In the genomic region with DNA sequence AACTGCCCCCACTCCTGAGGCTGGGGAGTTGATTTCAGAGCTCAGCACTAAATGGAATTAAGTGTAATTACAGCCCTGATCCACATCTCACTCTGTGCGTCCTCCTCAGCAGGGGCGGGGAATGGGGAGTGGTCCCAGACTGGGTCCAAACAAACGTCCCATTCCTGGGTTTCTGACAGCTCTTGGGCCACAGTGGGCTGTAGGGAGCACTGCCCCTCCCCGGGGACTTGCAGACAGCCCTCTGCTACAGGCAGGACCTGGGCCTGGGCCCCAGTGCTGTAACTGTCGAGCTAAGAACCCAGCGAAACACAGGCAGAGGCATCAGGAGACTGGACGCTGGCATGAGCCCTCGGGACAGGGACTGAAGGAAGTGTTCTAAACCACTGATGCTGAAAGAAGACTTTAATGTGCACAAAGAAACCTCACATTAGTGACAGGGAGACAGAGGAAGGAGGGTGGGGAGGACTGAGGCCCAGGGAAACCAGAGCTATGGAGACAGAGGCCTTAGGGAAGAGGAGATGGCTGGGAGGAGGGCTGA, we compare ENCODE assay signal across 1 cellular context.
TF ChIP-seq lines count a peak whose summit lies in the region.

No MANE protein-coding gene starts in this region.

TF ChIP-seq in K562, 482 proteins besides CTCF, POLR2A, EP300 and RAD21:
- TF ChIP-seq NR2C2 (CRISPR knock-in tag; IDR thresholded peaks at IDR 0.05) (no peak), NR2C2 (tag; IDR thresholded peaks at IDR 0.05) (no peak), ETV6 (IDR thresholded peaks at IDR 0.05; ENCODE audit: borderline replicate concordance in 1 of 2, low read depth in 2 of 2, low read length in 1 of 2) (no peak), ETV6 (CRISPR knock-in tag; IDR thresholded peaks at IDR 0.05; ENCODE audit: borderline replicate concordance) (0 out of 2 replicates have a peak, but pooled peaks have one; percentile 45), ZNF766 (CRISPR knock-in tag; conservative IDR thresholded peaks at IDR 0.05) (peak; percentile 79), BRCA1 (IDR thresholded peaks at IDR 0.05) (no peak), BRCA1 (CRISPR knock-in tag; IDR thresholded peaks at IDR 0.05) (no peak), BRF1 (IDR thresholded peaks at IDR 0.05; ENCODE audit: borderline replicate concordance, extremely low read depth, insufficient read length) (no peak), ETS1 (conservative IDR thresholded peaks at IDR 0.05; ENCODE audit: control insufficient read depth, low read depth, low read length) (no peak), HMGN3 (IDR thresholded peaks at IDR 0.05; ENCODE audit: borderline replicate concordance, extremely low read depth, insufficient read length, low read depth, low read length) (peak; percentile 70), ZNF263 (CRISPR knock-in tag; IDR thresholded peaks at IDR 0.05; ENCODE audit: borderline replicate concordance) (peak; percentile 89), POLR2B (IDR thresholded peaks at IDR 0.05; ENCODE audit: low read depth, partially characterized antibody) (peak; percentile 52), POLR2G (IDR thresholded peaks at IDR 0.05; ENCODE audit: low read depth, low read length) (peak; percentile 49; the same call in 1 of the 2 replicates), KLF10 (CRISPR knock-in tag; IDR thresholded peaks at IDR 0.05) (0 out of 2 replicates have a peak, but pooled peaks have one; percentile 7), LCOR (CRISPR knock-in tag; IDR thresholded peaks at IDR 0.05) (0 out of 2 replicates have a peak, but pooled peaks have one; percentile 21), ZNF717 (CRISPR knock-in tag; IDR thresholded peaks at IDR 0.05) (0 out of 2 replicates have a peak, but pooled peaks have one; percentile 37), DIDO1 (tag; IDR thresholded peaks at IDR 0.05; ENCODE audit: low read depth) (no peak), ZBTB7A (IDR thresholded peaks at IDR 0.05; ENCODE audit: borderline replicate concordance, control insufficient read depth, low read depth, low read length) (peak; percentile 32; the same call in 1 of the 2 replicates), ZNF740 (CRISPR knock-in tag; IDR thresholded peaks at IDR 0.05) (0 out of 2 replicates have a peak, but pooled peaks have one; percentile 56), ZNF740 (tag; IDR thresholded peaks at IDR 0.05) (no peak), RBFOX2 (IDR thresholded peaks at IDR 0.05; ENCODE audit: low read depth, low read length) (peak; percentile 35; the same call in 1 of the 2 replicates), ELF4 (CRISPR knock-in tag; IDR thresholded peaks at IDR 0.05) (0 out of 2 replicates have a peak, but pooled peaks have one; percentile 5), ZNF280A (IDR thresholded peaks at IDR 0.05; ENCODE audit: low read depth, partially characterized antibody) (no peak), ZNF224 (CRISPR knock-in tag; IDR thresholded peaks at IDR 0.05) (0 out of 2 replicates have a peak, but pooled peaks have one; percentile 13), CEBPB (tag; IDR thresholded peaks at IDR 0.05) (no peak), PHB (CRISPR knock-in tag; IDR thresholded peaks at IDR 0.05) (0 out of 2 replicates have a peak, but pooled peaks have one; percentile 32), GATA2 (CRISPR knock-in tag; IDR thresholded peaks at IDR 0.05) (0 out of 2 replicates have a peak, but pooled peaks have one; percentile 13)
- TF ChIP-seq, protein P1, sequence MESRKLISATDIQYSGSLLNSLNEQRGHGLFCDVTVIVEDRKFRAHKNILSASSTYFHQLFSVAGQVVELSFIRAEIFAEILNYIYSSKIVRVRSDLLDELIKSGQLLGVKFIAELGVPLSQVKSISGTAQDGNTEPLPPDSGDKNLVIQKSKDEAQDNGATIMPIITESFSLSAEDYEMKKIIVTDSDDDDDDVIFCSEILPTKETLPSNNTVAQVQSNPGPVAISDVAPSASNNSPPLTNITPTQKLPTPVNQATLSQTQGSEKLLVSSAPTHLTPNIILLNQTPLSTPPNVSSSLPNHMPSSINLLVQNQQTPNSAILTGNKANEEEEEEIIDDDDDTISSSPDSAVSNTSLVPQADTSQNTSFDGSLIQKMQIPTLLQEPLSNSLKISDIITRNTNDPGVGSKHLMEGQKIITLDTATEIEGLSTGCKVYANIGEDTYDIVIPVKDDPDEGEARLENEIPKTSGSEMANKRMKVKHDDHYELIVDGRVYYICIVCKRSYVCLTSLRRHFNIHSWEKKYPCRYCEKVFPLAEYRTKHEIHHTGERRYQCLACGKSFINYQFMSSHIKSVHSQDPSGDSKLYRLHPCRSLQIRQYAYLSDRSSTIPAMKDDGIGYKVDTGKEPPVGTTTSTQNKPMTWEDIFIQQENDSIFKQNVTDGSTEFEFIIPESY (CRISPR knock-in tag; IDR thresholded peaks at IDR 0.05), result no peak
- TF ChIP-seq, protein P2, sequence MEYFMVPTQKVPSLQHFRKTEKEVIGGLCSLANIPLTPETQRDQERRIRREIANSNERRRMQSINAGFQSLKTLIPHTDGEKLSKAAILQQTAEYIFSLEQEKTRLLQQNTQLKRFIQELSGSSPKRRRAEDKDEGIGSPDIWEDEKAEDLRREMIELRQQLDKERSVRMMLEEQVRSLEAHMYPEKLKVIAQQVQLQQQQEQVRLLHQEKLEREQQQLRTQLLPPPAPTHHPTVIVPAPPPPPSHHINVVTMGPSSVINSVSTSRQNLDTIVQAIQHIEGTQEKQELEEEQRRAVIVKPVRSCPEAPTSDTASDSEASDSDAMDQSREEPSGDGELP (CRISPR knock-in tag; IDR thresholded peaks at IDR 0.05; ENCODE audit: borderline replicate concordance), result 0 out of 2 replicates have a peak, but pooled peaks have one; percentile 12
- TF ChIP-seq, protein P3, sequence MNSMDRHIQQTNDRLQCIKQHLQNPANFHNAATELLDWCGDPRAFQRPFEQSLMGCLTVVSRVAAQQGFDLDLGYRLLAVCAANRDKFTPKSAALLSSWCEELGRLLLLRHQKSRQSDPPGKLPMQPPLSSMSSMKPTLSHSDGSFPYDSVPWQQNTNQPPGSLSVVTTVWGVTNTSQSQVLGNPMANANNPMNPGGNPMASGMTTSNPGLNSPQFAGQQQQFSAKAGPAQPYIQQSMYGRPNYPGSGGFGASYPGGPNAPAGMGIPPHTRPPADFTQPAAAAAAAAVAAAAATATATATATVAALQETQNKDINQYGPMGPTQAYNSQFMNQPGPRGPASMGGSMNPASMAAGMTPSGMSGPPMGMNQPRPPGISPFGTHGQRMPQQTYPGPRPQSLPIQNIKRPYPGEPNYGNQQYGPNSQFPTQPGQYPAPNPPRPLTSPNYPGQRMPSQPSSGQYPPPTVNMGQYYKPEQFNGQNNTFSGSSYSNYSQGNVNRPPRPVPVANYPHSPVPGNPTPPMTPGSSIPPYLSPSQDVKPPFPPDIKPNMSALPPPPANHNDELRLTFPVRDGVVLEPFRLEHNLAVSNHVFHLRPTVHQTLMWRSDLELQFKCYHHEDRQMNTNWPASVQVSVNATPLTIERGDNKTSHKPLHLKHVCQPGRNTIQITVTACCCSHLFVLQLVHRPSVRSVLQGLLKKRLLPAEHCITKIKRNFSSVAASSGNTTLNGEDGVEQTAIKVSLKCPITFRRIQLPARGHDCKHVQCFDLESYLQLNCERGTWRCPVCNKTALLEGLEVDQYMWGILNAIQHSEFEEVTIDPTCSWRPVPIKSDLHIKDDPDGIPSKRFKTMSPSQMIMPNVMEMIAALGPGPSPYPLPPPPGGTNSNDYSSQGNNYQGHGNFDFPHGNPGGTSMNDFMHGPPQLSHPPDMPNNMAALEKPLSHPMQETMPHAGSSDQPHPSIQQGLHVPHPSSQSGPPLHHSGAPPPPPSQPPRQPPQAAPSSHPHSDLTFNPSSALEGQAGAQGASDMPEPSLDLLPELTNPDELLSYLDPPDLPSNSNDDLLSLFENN (IDR thresholded peaks at IDR 0.05; ENCODE audit: low read depth in 2 of 2, low read length in 2 of 2), result no peak
